1 cellular context compared by ENCODE assay signal in the genomic region with DNA sequence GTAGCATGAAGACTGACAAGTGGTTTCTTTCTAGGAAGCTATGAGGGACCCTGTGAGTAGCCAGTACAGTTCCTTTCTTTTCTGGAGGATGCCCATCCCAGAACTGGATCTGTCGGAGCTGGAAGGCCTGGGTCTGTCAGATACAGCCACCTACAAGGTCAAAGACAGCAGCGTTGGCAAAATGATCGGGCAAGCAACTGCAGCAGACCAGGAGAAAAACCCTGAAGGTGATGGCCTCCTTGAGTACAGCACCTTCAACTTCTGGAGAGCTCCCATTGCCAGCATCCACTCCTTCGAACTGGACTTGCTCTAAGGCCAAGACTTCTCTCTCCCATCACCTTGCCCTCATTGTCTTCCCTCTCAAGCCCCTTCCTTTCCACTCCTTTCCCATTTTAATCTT.
TF ChIP-seq lines count a peak whose summit lies in the region.

No MANE protein-coding gene starts in this region.

TF ChIP-seq in WTC11, 78 proteins besides CTCF, POLR2A, EP300 and RAD21:
- TF ChIP-seq, protein P1, sequence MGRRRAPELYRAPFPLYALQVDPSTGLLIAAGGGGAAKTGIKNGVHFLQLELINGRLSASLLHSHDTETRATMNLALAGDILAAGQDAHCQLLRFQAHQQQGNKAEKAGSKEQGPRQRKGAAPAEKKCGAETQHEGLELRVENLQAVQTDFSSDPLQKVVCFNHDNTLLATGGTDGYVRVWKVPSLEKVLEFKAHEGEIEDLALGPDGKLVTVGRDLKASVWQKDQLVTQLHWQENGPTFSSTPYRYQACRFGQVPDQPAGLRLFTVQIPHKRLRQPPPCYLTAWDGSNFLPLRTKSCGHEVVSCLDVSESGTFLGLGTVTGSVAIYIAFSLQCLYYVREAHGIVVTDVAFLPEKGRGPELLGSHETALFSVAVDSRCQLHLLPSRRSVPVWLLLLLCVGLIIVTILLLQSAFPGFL (CRISPR knock-in tag; IDR thresholded peaks at IDR 0.05; ENCODE audit: borderline replicate concordance) = no peak
- TF ChIP-seq, protein P2, sequence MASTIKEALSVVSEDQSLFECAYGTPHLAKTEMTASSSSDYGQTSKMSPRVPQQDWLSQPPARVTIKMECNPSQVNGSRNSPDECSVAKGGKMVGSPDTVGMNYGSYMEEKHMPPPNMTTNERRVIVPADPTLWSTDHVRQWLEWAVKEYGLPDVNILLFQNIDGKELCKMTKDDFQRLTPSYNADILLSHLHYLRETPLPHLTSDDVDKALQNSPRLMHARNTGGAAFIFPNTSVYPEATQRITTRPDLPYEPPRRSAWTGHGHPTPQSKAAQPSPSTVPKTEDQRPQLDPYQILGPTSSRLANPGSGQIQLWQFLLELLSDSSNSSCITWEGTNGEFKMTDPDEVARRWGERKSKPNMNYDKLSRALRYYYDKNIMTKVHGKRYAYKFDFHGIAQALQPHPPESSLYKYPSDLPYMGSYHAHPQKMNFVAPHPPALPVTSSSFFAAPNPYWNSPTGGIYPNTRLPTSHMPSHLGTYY (CRISPR knock-in tag; IDR thresholded peaks at IDR 0.05) = no peak
- TF ChIP-seq NFATC4 (CRISPR knock-in tag; IDR thresholded peaks at IDR 0.05) = no peak
- no peak for TF ChIP-seq MXD4 (CRISPR knock-in tag; IDR thresholded peaks at IDR 0.05; ENCODE audit: borderline replicate concordance)
- no peak for TF ChIP-seq CREM (CRISPR knock-in tag; IDR thresholded peaks at IDR 0.05)
- no peak for TF ChIP-seq HMGA2 (CRISPR knock-in tag; IDR thresholded peaks at IDR 0.05)
- TF ChIP-seq EMX1 (CRISPR knock-in tag; IDR thresholded peaks at IDR 0.05) = no peak
- no peak for TF ChIP-seq ZBTB21 (CRISPR knock-in tag; IDR thresholded peaks at IDR 0.05; ENCODE audit: borderline replicate concordance)
- no peak for TF ChIP-seq NFYB (CRISPR knock-in tag; conservative IDR thresholded peaks at IDR 0.05; ENCODE audit: low read depth)
- TF ChIP-seq, protein P3, sequence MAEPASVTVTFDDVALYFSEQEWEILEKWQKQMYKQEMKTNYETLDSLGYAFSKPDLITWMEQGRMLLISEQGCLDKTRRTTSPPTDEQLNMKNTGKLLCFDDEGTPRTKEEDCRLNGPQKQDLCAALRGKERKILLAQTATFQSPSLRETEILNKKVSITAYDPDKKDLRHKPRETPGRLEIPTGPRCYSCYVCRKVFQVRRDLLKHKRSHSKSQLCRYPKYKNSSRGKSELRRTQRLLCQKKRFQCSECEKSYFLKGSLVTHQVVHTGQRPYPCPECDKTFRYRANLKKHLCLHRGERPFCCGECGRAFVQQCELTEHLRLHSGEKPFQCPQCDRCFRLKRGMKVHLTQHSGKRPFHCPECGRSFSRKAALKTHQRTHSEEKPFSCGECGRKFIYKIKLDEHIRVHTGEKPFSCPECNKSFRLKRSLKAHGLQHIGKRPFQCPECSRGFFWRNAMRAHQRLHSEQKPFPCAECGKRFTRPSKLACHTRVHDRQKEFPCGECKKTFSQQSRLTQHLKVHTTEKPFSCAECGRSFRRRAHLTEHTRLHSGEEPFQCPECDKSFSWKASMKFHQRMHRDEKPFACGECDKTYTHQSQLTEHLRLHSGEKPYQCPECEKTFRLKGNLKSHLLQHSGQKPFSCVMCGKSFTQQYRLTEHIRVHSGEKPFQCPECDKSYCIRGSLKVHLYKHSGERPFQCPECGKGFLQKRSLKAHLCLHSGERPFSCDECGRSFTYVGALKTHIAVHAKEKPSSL (CRISPR knock-in tag; conservative IDR thresholded peaks at IDR 0.05) = no peak
- TF ChIP-seq, protein P4, sequence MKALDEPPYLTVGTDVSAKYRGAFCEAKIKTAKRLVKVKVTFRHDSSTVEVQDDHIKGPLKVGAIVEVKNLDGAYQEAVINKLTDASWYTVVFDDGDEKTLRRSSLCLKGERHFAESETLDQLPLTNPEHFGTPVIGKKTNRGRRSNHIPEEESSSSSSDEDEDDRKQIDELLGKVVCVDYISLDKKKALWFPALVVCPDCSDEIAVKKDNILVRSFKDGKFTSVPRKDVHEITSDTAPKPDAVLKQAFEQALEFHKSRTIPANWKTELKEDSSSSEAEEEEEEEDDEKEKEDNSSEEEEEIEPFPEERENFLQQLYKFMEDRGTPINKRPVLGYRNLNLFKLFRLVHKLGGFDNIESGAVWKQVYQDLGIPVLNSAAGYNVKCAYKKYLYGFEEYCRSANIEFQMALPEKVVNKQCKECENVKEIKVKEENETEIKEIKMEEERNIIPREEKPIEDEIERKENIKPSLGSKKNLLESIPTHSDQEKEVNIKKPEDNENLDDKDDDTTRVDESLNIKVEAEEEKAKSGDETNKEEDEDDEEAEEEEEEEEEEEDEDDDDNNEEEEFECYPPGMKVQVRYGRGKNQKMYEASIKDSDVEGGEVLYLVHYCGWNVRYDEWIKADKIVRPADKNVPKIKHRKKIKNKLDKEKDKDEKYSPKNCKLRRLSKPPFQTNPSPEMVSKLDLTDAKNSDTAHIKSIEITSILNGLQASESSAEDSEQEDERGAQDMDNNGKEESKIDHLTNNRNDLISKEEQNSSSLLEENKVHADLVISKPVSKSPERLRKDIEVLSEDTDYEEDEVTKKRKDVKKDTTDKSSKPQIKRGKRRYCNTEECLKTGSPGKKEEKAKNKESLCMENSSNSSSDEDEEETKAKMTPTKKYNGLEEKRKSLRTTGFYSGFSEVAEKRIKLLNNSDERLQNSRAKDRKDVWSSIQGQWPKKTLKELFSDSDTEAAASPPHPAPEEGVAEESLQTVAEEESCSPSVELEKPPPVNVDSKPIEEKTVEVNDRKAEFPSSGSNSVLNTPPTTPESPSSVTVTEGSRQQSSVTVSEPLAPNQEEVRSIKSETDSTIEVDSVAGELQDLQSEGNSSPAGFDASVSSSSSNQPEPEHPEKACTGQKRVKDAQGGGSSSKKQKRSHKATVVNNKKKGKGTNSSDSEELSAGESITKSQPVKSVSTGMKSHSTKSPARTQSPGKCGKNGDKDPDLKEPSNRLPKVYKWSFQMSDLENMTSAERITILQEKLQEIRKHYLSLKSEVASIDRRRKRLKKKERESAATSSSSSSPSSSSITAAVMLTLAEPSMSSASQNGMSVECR (CRISPR knock-in tag; IDR thresholded peaks at IDR 0.05; ENCODE audit: borderline replicate concordance) = no peak
- TF ChIP-seq, protein P5, sequence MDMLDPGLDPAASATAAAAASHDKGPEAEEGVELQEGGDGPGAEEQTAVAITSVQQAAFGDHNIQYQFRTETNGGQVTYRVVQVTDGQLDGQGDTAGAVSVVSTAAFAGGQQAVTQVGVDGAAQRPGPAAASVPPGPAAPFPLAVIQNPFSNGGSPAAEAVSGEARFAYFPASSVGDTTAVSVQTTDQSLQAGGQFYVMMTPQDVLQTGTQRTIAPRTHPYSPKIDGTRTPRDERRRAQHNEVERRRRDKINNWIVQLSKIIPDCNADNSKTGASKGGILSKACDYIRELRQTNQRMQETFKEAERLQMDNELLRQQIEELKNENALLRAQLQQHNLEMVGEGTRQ (CRISPR knock-in tag; IDR thresholded peaks at IDR 0.05) = no peak
